17 cellular contexts compared by ENCODE assay signal in genomic region chrX:77922768-77923167, GRCh38. TPM values are rescaled to one million over a fixed set of nuclear protein-coding genes. Genes with fewer than 3 reads are reported as not detected.
DNase-seq lines count a peak whose midpoint lies in the region; ATAC-seq, FAIRE-seq and TF ChIP-seq lines count a peak whose summit lies in the region.
"Had no signal": no experiment of that assay in that cellular context is flagged by ENCODE, and none has a peak within 500 bp of the region (broad histone marks: within the 10 kb centered on the region; RNA-seq: fewer than 3 reads in every experiment).

No MANE protein-coding gene starts in this region.

- in situ Hi-C loops in K562 (cut with MboI), result no loop called here

- BruUV-seq in K562 (replicated peaks; lab: Mats Ljungman, UMichigan), result no TSS peak

- peak; percentile 70 for ATAC-seq in K562
- no peak for ATAC-seq in HG02642 (IDR thresholded peaks at IDR 0.05; ENCODE audit: poor library complexity, unreplicated experiment)

- CTCF ChIA-PET in K562 (lab: Yijun Ruan, JAX; ENCODE audit: low intra/inter-chr PET ratio), result no interaction called here

- H3K27me3 Mint-ChIP-seq in progenitor cell of endocrine pancreas, result no peaks in the 10 kb centered on the region
- H3K27me3 Mint-ChIP-seq: CD4-positive, alpha-beta memory T cell had no signal

- H3K79me2 ChIP-seq in K562 (ENCODE audit: control insufficient read depth, insufficient read depth, low read length) (peaks cover 91% of the 10 kb centered on the region), osteoblast (ENCODE audit: insufficient read depth, low read length) (no peaks in the 10 kb centered on the region)

- TF ChIP-seq POLR2A in GM12892 (IDR thresholded peaks at IDR 0.05; ENCODE audit: low read depth, low read length), result no peak
- TF ChIP-seq POLR2A in K562 (conservative IDR thresholded peaks at IDR 0.05), result no peak

- no peaks in the 10 kb centered on the region for H3K4me1 Mint-ChIP-seq in progenitor cell of endocrine pancreas (ENCODE audit: low read depth)

- TF ChIP-seq EP300 in K562 (IDR thresholded peaks at IDR 0.05; ENCODE audit: low read length), result peak; percentile 60; the same call in 1 of the 2 replicates

- H3K9me1 ChIP-seq in K562 (ENCODE audit: control insufficient read depth, insufficient read depth, low read length), result no peaks in the 10 kb centered on the region

- H4K20me1 ChIP-seq in K562 (replicated peaks; ENCODE audit: control insufficient read depth, insufficient read depth, low read length) (no peaks in the 10 kb centered on the region), osteoblast (ENCODE audit: insufficient read depth, low read length) (no peaks in the 10 kb centered on the region)

- H3K9me3 ChIP-seq in K562 (replicated peaks; ENCODE audit: control insufficient read depth, insufficient read depth, low read depth, low read length) (no peaks in the 10 kb centered on the region), osteoblast (ENCODE audit: low read depth, low read length) (no peaks in the 10 kb centered on the region)
- H3K9me3 ChIP-seq: HAP-1 had no signal

- H3K4me3 ChIP-seq in K562 (no peak overlapping the region), osteoblast (ENCODE audit: insufficient read depth, low read length) (no peak overlapping the region)
- H3K4me3 ChIP-seq: BLaER1, GM23248, HAP-1 had no signal

- H3K4me1 ChIP-seq in K562 (replicated peaks in 1 of 2; ENCODE audit: control insufficient read depth in 2 of 2, insufficient read depth in 2 of 2, low read length in 2 of 2), result peaks cover 4 to 9% of the 10 kb centered on the region in 2 experiments; a peak in 3 of 5 replicates
- H3K4me1 ChIP-seq in osteoblast (ENCODE audit: insufficient read depth, low read length), result peaks cover 3% of the 10 kb centered on the region
- H3K4me1 ChIP-seq: BLaER1, HAP-1 had no signal

- H3K36me3 ChIP-seq in K562 (ENCODE audit: control insufficient read depth, insufficient read depth, low read length) (no peaks in the 10 kb centered on the region), osteoblast (ENCODE audit: insufficient read depth, low read length) (no peaks in the 10 kb centered on the region)
- H3K36me3 ChIP-seq: BLaER1, HAP-1 had no signal

- H3K9me3 Mint-ChIP-seq in progenitor cell of endocrine pancreas (ENCODE audit: low read depth), result peaks cover 8% of the 10 kb centered on the region
- H3K9me3 Mint-ChIP-seq: CD4-positive, alpha-beta memory T cell had no signal

- intact Hi-C loops in K562 (cut with micrococcal nuclease), result no loop called here

- 0% methylated on average over 1 of the region's 1 CpG for whole genome bisulfite sequencing in K562 (ENCODE audit: insufficient coverage, low coverage, missing lambda C conversion rate)

- no peak overlapping the region for H2AFZ ChIP-seq in K562 (ENCODE audit: low read depth, low read length)
- no peak overlapping the region for H2AFZ ChIP-seq in osteoblast (ENCODE audit: low read length)
- H2AFZ ChIP-seq: GM23248 had no signal

- H3K27ac ChIP-seq in K562 (ENCODE audit: extremely low read depth, low read depth, low read length) (peak overlapping the region; percentile 56), osteoblast (ENCODE audit: low read depth, low read length) (no peak overlapping the region)
- H3K27ac ChIP-seq: BLaER1, GM23248 had no signal

- H3K4me3 Mint-ChIP-seq in progenitor cell of endocrine pancreas (ENCODE audit: low read depth), result no peak overlapping the region
- H3K4me3 Mint-ChIP-seq: CD14-positive monocyte; CD4-positive, alpha-beta memory T cell had no signal

- peak overlapping the region; percentile 14; the same call in 1 of the 2 replicates for H3K4me2 ChIP-seq in K562 (ENCODE audit: insufficient read depth, low read length)
- H3K4me2 ChIP-seq in osteoblast (ENCODE audit: insufficient read depth, low read length), result no peak overlapping the region
- H3K4me2 ChIP-seq: BLaER1 had no signal

- TF ChIP-seq CTCF in K562 (IDR thresholded peaks at IDR 0.05 in 2 of 3, conservative IDR thresholded peaks at IDR 0.05 in 1 of 3; ENCODE audit: insufficient read depth in 2 of 3, low read depth in 1 of 3, low read length in 3 of 3) (no peak), osteoblast (IDR thresholded peaks at IDR 0.05; ENCODE audit: extremely low read depth, low read depth, low read length) (no peak), progenitor cell of endocrine pancreas (IDR thresholded peaks at IDR 0.05; ENCODE audit: unreplicated experiment) (no peak)

- H3K36me3 Mint-ChIP-seq in progenitor cell of endocrine pancreas (ENCODE audit: insufficient read depth), result peaks cover 1% of the 10 kb centered on the region

- H3K27me3 ChIP-seq in K562 (ENCODE audit: control insufficient read depth in 2 of 2, insufficient read depth in 2 of 2, low read length in 2 of 2), result no peaks in the 10 kb centered on the region
- H3K27me3 ChIP-seq in osteoblast (ENCODE audit: insufficient read depth, low read length), result no peaks in the 10 kb centered on the region

- TF ChIP-seq RAD21 in K562 (CRISPR knock-in tag; conservative IDR thresholded peaks at IDR 0.05 in 1 of 2, IDR thresholded peaks at IDR 0.05 in 1 of 2), result no peak

- POLR2A ChIA-PET in K562 (lab: Yijun Ruan, JAX), result interaction anchor here (1.4 kb wide), 1 partner anchor 7 kb away, joined by 4 read pairs; no protein-coding TSS in a partner anchor

- H3K9ac ChIP-seq in K562 (ENCODE audit: insufficient read depth in 1 of 2, low read depth in 2 of 2, low read length in 2 of 2), result no peak overlapping the region
- H3K9ac ChIP-seq: BLaER1, GM23248 had no signal

- no peak overlapping the region for H3K27ac Mint-ChIP-seq in progenitor cell of endocrine pancreas
- H3K27ac Mint-ChIP-seq: CD14-positive monocyte had no signal

- DNase-seq in GM12892 (ENCODE audit: insufficient read length) (no peak), OCI-M1 (lab: John Stamatoyannopoulos, UW) (peak; percentile 40), K562 (ENCODE audit: extremely low read depth in 1 of 4, low spot score in 3 of 4) (peak in 1 of 4 experiments; percentile 41), GM03348 (ENCODE audit: low spot score) (no peak), osteoblast (ENCODE audit: insufficient read length, low spot score, missing footprints) (no peak), progenitor cell of endocrine pancreas (ENCODE audit: low spot score, unreplicated experiment) (no peak)
- DNase-seq: AML-193; CD4-positive, alpha-beta memory T cell; DMS79 treated with DMSO at 0.1 percent for 48 hours; GM23248 had no signal

- peak; percentile 33 for FAIRE-seq in GM12892 (lab: Jason Lieb, UNC)
- peak; percentile 63 for FAIRE-seq in K562 (lab: Jason Lieb, UNC)
- FAIRE-seq: A204.1 had no signal

RNA-seq across cellular contexts. Expression of gene ATP7A, which starts 12.3 kb away (rescaled TPM):
- 6.8 TPM for polyA plus RNA-seq in GM12892 (2012; ENCODE audit: missing spikeins)
- 41.1 and 107 TPM in 2 replicates for total RNA-seq in K562 (2011; cell fraction: chromatin; rRNA removed; ENCODE audit: low replicate concordance)
- total RNA-seq in K562 (2011; cell fraction: nucleolus; rRNA removed), result 20.2 and 29.7 TPM in 2 replicates
- 63.8 and 93.5 TPM in 2 replicates for total RNA-seq in K562 (2011; cell fraction: nucleoplasm; rRNA removed)
- total RNA-seq in K562 (2014; rRNA removed) (9.5 and 10.0 TPM in 2 replicates), K562 (2014; rRNA removed; fragmentation: Illumina TruSeq; extraction: Trizol) (19.8 and 21.6 TPM in 2 replicates), K562 (2015; rRNA removed; fragmentation: Illumina TruSeq; extraction: Trizol) (12.3 TPM in 2 replicates), K562 (2021) (13.4 and 14.8 TPM in 2 replicates), osteoblast (14.4 and 16.6 TPM in 2 replicates), progenitor cell of endocrine pancreas (12.1 and 12.3 TPM in 2 replicates)
- polyA plus RNA-seq in K562 (2011; rRNA removed) (17.4 and 22.7 TPM in 2 replicates), K562 (2014; fragmentation: Illumina TruSeq; extraction: Trizol) (9.5 and 11.6 TPM in 2 replicates), K562 (2014; fragmentation: Nextera tagmentation; extraction: Ambion mirVana) (1 to 10 TPM; 7.8 to 9.2 TPM), K562 (2014; rRNA removed) (7.3 and 8.2 TPM in 2 replicates)
- polyA plus RNA-seq in K562 (2011; cell fraction: cytosol; rRNA removed), result 5.8 and 11.6 TPM in 2 replicates
- 7.9 and 11.6 TPM in 2 replicates for polyA plus RNA-seq in K562 (2011; cell fraction: nucleus; rRNA removed)
- 5.2 and 6.5 TPM in 2 replicates for polyA plus RNA-seq in K562 (2012)
- 73.5 and 78.1 TPM in 2 replicates for polyA minus RNA-seq in K562 (2011; rRNA and poly(A)+ RNA removed)
- 21.2 and 23.1 TPM in 2 replicates for polyA minus RNA-seq in K562 (2011; cell fraction: cytosol; rRNA and poly(A)+ RNA removed)
- 15.1 and 28.5 TPM in 2 replicates for polyA minus RNA-seq in K562 (2011; cell fraction: nucleus; rRNA and poly(A)+ RNA removed)

RNA-seq across cellular contexts. Expression of gene COX7B, which starts 23.5 kb away (rescaled TPM):
- polyA plus RNA-seq in GM12892 (2012; ENCODE audit: missing spikeins), result 757 TPM
- 130 and 149 TPM in 2 replicates for total RNA-seq in K562 (2011; cell fraction: chromatin; rRNA removed; ENCODE audit: low replicate concordance)
- total RNA-seq in K562 (2011; cell fraction: nucleolus; rRNA removed), result 128 and 174 TPM in 2 replicates
- total RNA-seq in K562 (2011; cell fraction: nucleoplasm; rRNA removed), result 188 and 195 TPM in 2 replicates
- total RNA-seq in K562 (2014; rRNA removed), result 577 and 694 TPM in 2 replicates
- 1,307 and 1,325 TPM in 2 replicates for total RNA-seq in K562 (2014; rRNA removed; fragmentation: Illumina TruSeq; extraction: Trizol)
- 976 and 1,056 TPM in 2 replicates for total RNA-seq in K562 (2015; rRNA removed; fragmentation: Illumina TruSeq; extraction: Trizol)
- 549 and 655 TPM in 2 replicates for total RNA-seq in K562 (2021)
- 2,285 and 2,612 TPM in 2 replicates for polyA plus RNA-seq in K562 (2011; rRNA removed)
- 1,573 and 2,417 TPM in 2 replicates for polyA plus RNA-seq in K562 (2011; cell fraction: cytosol; rRNA removed)
- 356 and 864 TPM in 2 replicates for polyA plus RNA-seq in K562 (2011; cell fraction: nucleus; rRNA removed)
- polyA plus RNA-seq in K562 (2012), result 580 and 1,031 TPM in 2 replicates
- 1,072 and 1,120 TPM in 2 replicates for polyA plus RNA-seq in K562 (2014; fragmentation: Illumina TruSeq; extraction: Trizol)
- 1,000 to 10,000 TPM; 2,613 to 2,891 TPM for polyA plus RNA-seq in K562 (2014; fragmentation: Nextera tagmentation; extraction: Ambion mirVana)
- 1,602 and 1,756 TPM in 2 replicates for polyA plus RNA-seq in K562 (2014; rRNA removed)
- polyA minus RNA-seq in K562 (2011; rRNA and poly(A)+ RNA removed), result 631 and 748 TPM in 2 replicates
- 157 and 174 TPM in 2 replicates for polyA minus RNA-seq in K562 (2011; cell fraction: cytosol; rRNA and poly(A)+ RNA removed)
- polyA minus RNA-seq in K562 (2011; cell fraction: nucleus; rRNA and poly(A)+ RNA removed), result 26.4 and 77.2 TPM in 2 replicates
- total RNA-seq in osteoblast, result 145 and 152 TPM in 2 replicates
- 163 and 178 TPM in 2 replicates for total RNA-seq in progenitor cell of endocrine pancreas

RNA-seq across cellular contexts. Expression of gene MAGT1, which starts 27.5 kb away (rescaled TPM):
- 32.6 TPM for polyA plus RNA-seq in GM12892 (2012; ENCODE audit: missing spikeins)
- 83.9 and 96.5 TPM in 2 replicates for total RNA-seq in K562 (2011; cell fraction: chromatin; rRNA removed; ENCODE audit: low replicate concordance)
- total RNA-seq in K562 (2011; cell fraction: nucleolus; rRNA removed), result 52.0 and 84.7 TPM in 2 replicates
- total RNA-seq in K562 (2011; cell fraction: nucleoplasm; rRNA removed), result 86.7 and 126 TPM in 2 replicates
- total RNA-seq in K562 (2014; rRNA removed) (26.8 and 46.2 TPM in 2 replicates), K562 (2014; rRNA removed; fragmentation: Illumina TruSeq; extraction: Trizol) (35.4 and 37.8 TPM in 2 replicates), K562 (2015; rRNA removed; fragmentation: Illumina TruSeq; extraction: Trizol) (28.7 and 29.4 TPM in 2 replicates), K562 (2021) (21.8 and 21.9 TPM in 2 replicates), osteoblast (59.7 and 66.9 TPM in 2 replicates), progenitor cell of endocrine pancreas (55.9 and 59.0 TPM in 2 replicates)
- polyA plus RNA-seq in K562 (2011; rRNA removed) (26.1 and 34.9 TPM in 2 replicates), K562 (2014; fragmentation: Illumina TruSeq; extraction: Trizol) (25.0 and 28.8 TPM in 2 replicates), K562 (2014; fragmentation: Nextera tagmentation; extraction: Ambion mirVana) (10 to 100 TPM; 19.0 to 23.1 TPM), K562 (2014; rRNA removed) (15.5 and 16.5 TPM in 2 replicates)
- 11.2 and 17.7 TPM in 2 replicates for polyA plus RNA-seq in K562 (2011; cell fraction: cytosol; rRNA removed)
- polyA plus RNA-seq in K562 (2011; cell fraction: nucleus; rRNA removed), result 9.2 and 9.5 TPM in 2 replicates
- 26.6 and 34.6 TPM in 2 replicates for polyA plus RNA-seq in K562 (2012)
- polyA minus RNA-seq in K562 (2011; rRNA and poly(A)+ RNA removed), result 115 and 116 TPM in 2 replicates
- 28.0 and 38.1 TPM in 2 replicates for polyA minus RNA-seq in K562 (2011; cell fraction: cytosol; rRNA and poly(A)+ RNA removed)
- 13.3 and 22.0 TPM in 2 replicates for polyA minus RNA-seq in K562 (2011; cell fraction: nucleus; rRNA and poly(A)+ RNA removed)

RNA-seq across cellular contexts. Expression of gene PGAM4, which starts 46.7 kb away (rescaled TPM):
- not detected for polyA plus RNA-seq in GM12892 (2012; ENCODE audit: missing spikeins)
- total RNA-seq in K562 (2011; cell fraction: chromatin; rRNA removed; ENCODE audit: low replicate concordance), result not detected in 2 replicates
- not detected in 2 replicates for total RNA-seq in K562 (2011; cell fraction: nucleolus; rRNA removed)
- not detected in 2 replicates for total RNA-seq in K562 (2011; cell fraction: nucleoplasm; rRNA removed)
- total RNA-seq in K562 (2014; rRNA removed) (not detected in 2 replicates), K562 (2014; rRNA removed; fragmentation: Illumina TruSeq; extraction: Trizol) (0.32 and 0.55 TPM in 2 replicates), K562 (2015; rRNA removed; fragmentation: Illumina TruSeq; extraction: Trizol) (not detected in 2 replicates), K562 (2021) (not detected in 2 replicates), osteoblast (not detected in 2 replicates), progenitor cell of endocrine pancreas (not detected in 2 replicates)
- polyA plus RNA-seq in K562 (2011; rRNA removed) (0.72 and 0.75 TPM in 2 replicates), K562 (2014; fragmentation: Illumina TruSeq; extraction: Trizol) (not detected in 2 replicates), K562 (2014; fragmentation: Nextera tagmentation; extraction: Ambion mirVana) (not detected), K562 (2014; rRNA removed) (not detected in 2 replicates)
- 0.59 and 0.92 TPM in 2 replicates for polyA plus RNA-seq in K562 (2011; cell fraction: cytosol; rRNA removed)
- polyA plus RNA-seq in K562 (2011; cell fraction: nucleus; rRNA removed), result not detected in 2 replicates
- 0.19 TPM in 1 of 2 replicates, not detected in the other for polyA plus RNA-seq in K562 (2012)
- not detected in 2 replicates for polyA minus RNA-seq in K562 (2011; rRNA and poly(A)+ RNA removed)
- polyA minus RNA-seq in K562 (2011; cell fraction: cytosol; rRNA and poly(A)+ RNA removed), result not detected in 2 replicates
- polyA minus RNA-seq in K562 (2011; cell fraction: nucleus; rRNA and poly(A)+ RNA removed), result not detected in 2 replicates
- total RNA-seq: CD4-positive, alpha-beta memory T cell; GM23248; H4; HT-29 had no signal
- polyA plus RNA-seq: CD14-positive monocyte, GM23248 had no signal
